In the genomic region with DNA sequence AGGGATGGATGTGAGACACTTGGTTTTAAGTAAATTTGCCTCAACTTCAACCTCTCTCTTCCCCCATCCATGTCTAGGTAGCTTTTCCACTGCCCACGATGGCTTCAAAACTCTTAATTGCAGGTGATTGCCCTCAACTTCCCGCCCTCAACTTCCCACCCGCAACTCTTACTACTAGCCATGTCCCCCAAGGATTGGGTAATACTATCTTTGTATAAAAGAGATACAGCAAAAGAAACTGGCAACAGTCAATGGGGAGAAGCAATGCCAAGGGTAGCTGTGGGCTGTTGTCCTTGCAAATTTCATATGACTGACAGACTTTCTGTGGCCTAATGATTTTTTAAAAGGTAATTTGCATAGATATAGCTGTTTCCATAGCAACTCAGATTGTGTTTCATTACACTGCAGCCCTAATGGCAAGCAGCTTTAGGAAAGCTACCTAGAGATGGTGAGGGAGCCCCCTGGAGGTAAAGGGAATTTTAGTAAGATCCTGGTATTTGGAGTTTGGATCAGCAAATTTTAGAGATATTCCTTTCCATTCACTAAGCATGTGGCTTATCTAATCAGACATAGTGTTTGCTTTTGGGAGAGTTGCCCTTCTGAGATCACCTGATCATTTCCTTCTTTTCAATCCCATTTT, we compare ENCODE assay signal across 8 cellular contexts.
DNase-seq lines count a peak whose midpoint lies in the region; ATAC-seq and TF ChIP-seq lines count a peak whose summit lies in the region.

No MANE protein-coding gene starts in this region.

- POLR2A ChIA-PET in activated CD4-positive, alpha-beta T cell treated with anti-CD3 and anti-CD28 coated beads for 36 hours (lab: Charles Lee), result no interaction called here

- H3K4me3 ChIP-seq in left ventricle myocardium inferior (no peak overlapping the region), spleen (no peak overlapping the region)

- H3K27ac ChIP-seq in left ventricle myocardium inferior (replicated peaks), result no peak overlapping the region
- H3K27ac ChIP-seq in spleen, result no peak overlapping the region

- H3K36me3 Mint-ChIP-seq in activated CD4-positive, alpha-beta T cell treated with anti-CD3 and anti-CD28 coated beads for 36 hours (ENCODE audit: low read depth), result no peaks in the 10 kb centered on the region

- H3K4me3 Mint-ChIP-seq in activated CD4-positive, alpha-beta T cell treated with anti-CD3 and anti-CD28 coated beads for 36 hours, result no peak overlapping the region

- H3K9me3 ChIP-seq in left ventricle myocardium inferior (replicated peaks), result no peaks in the 10 kb centered on the region
- peaks cover 0 to 1% (median 0%) of the 10 kb centered on the region in 8 donors for H3K9me3 ChIP-seq in spleen

- peak; percentile 58 for TF ChIP-seq CTCF in left ventricle myocardium inferior (IDR thresholded peaks at IDR 0.05; ENCODE audit: borderline replicate concordance)
- TF ChIP-seq CTCF in spleen (IDR thresholded peaks at IDR 0.05 in 8 of 11, conservative IDR thresholded peaks at IDR 0.05 in 3 of 11), result peak in 5 of 11 experiments; percentile 9 to 28 (median 23)

- CTCF ChIA-PET in activated CD4-positive, alpha-beta T cell treated with anti-CD3 and anti-CD28 coated beads for 36 hours (lab: Charles Lee), result interaction anchor here (1.1 to 1.5 kb wide), 2 partner anchors 134 to 195 kb away, joined by 3 to 8 read pairs; no protein-coding TSS in a partner anchor

- DNase-seq in left ventricle myocardium inferior (no peak), Right ventricle myocardium superior (no peak), KBM-7 (peak; percentile 52), SW 1271 (lab: John Stamatoyannopoulos, UW) (peak; percentile 6 to 59), iPS-NIHi7 (ENCODE audit: extremely low spot score) (peak; percentile 70), spleen (no peak), posterior cingulate gyrus (no peak)
- DNase-seq in activated CD4-positive, alpha-beta T cell treated with anti-CD3 and anti-CD28 coated beads for 36 hours, result no peak

- intact Hi-C loops in left ventricle myocardium inferior (cut with micrococcal nuclease) (no loop called here), Right ventricle myocardium superior (cut with DNase I) (no loop called here), spleen (cut with DNase I; ENCODE audit: low total_unique reads) (no loop called here), posterior cingulate gyrus (cut with DNase I) (loop anchor here (10.0 kb wide), 1 partner anchor 488 kb away; no protein-coding TSS in a partner anchor)
- intact Hi-C loops in activated CD4-positive, alpha-beta T cell treated with anti-CD3 and anti-CD28 coated beads for 36 hours (cut with DNase I, micrococcal nuclease), result loop anchor here (1.0 to 10.0 kb wide), 3 partner anchors 194 to 318 kb away; no protein-coding TSS in a partner anchor

- no peak for ATAC-seq in Right ventricle myocardium superior (ENCODE audit: poor library complexity)
- no peak for ATAC-seq in activated CD4-positive, alpha-beta T cell treated with anti-CD3 and anti-CD28 coated beads for 36 hours

- H3K9me3 Mint-ChIP-seq in activated CD4-positive, alpha-beta T cell treated with anti-CD3 and anti-CD28 coated beads for 36 hours (ENCODE audit: low read depth), result no peaks in the 10 kb centered on the region

- peaks cover 5% of the 10 kb centered on the region for H3K27me3 Mint-ChIP-seq in activated CD4-positive, alpha-beta T cell treated with anti-CD3 and anti-CD28 coated beads for 36 hours

- in situ Hi-C loops in KBM-7 (cut with MboI; ENCODE audit: low pct_unique_long_range_greater_than_20kb, low sequenced_read_pairs), result no loop called here

- H3K4me1 Mint-ChIP-seq in activated CD4-positive, alpha-beta T cell treated with anti-CD3 and anti-CD28 coated beads for 36 hours, result peaks cover 12% of the 10 kb centered on the region

- TF ChIP-seq POLR2A in spleen (IDR thresholded peaks at IDR 0.05), result no peak

- H3K36me3 ChIP-seq in left ventricle myocardium inferior, result no peaks in the 10 kb centered on the region
- no peaks in the 10 kb centered on the region for H3K36me3 ChIP-seq in spleen

- H3K27me3 ChIP-seq in left ventricle myocardium inferior (ENCODE audit: low read depth) (peaks cover 3% of the 10 kb centered on the region), spleen (replicated peaks in 1 of 7) (no peaks in the 10 kb centered on the region)

- WGBS in spleen, 5 donors, result 59 to 83% (median 70%) methylated on average over 3 of the region's 3 CpGs

- no peak overlapping the region for H3K27ac Mint-ChIP-seq in activated CD4-positive, alpha-beta T cell treated with anti-CD3 and anti-CD28 coated beads for 36 hours

- H3K4me1 ChIP-seq in left ventricle myocardium inferior (no peaks in the 10 kb centered on the region), spleen (no peaks in the 10 kb centered on the region)

Comparison
In these comparisons a context has a peak if more than half of its experiments do, and no peak if none do; other contexts are left out.
1. DNase-seq: peak in KBM-7 (single experiment), SW 1271 (2 of 2) and iPS-NIHi7 (single experiment); none in left ventricle myocardium inferior (single experiment), Right ventricle myocardium superior (single experiment), spleen (single experiment), posterior cingulate gyrus (0 of 10) and activated CD4-positive, alpha-beta T cell treated with anti-CD3 and anti-CD28 coated beads for 36 hours (single experiment).
2. intact Hi-C loops: an anchor here in posterior cingulate gyrus (10.0 kb wide) and activated CD4-positive, alpha-beta T cell treated with anti-CD3 and anti-CD28 coated beads for 36 hours (1.0 to 10.0 kb wide); none called in left ventricle myocardium inferior, Right ventricle myocardium superior and spleen.